Comparison of ENCODE assay signal across 10 cellular contexts in genomic region chr22:24695958-24696511, GRCh38.
DNase-seq lines count a peak whose midpoint lies in the region; TF ChIP-seq lines count a peak whose summit lies in the region.
"Had no signal": no experiment of that assay in that cellular context is flagged by ENCODE, and none has a peak within 500 bp of the region (broad histone marks: within the 10 kb centered on the region; RNA-seq: fewer than 3 reads in every experiment).

No MANE protein-coding gene starts in this region.

- CTCF ChIA-PET in HEK293T (lab: Yijun Ruan, JAX): interaction anchor here (0.7 kb wide), 1 partner anchor 24 kb away, joined by 3 read pairs; no protein-coding TSS in a partner anchor

- no peaks in the 10 kb centered on the region for H3K36me3 Mint-ChIP-seq in nephron (ENCODE audit: low read depth)

- H3K4me3 ChIP-seq in fibroblast of pulmonary artery (replicated peaks; ENCODE audit: low read depth, low read length): no peak overlapping the region

- peak overlapping the region; percentile 66 to 82 (median 74) for H3K27ac Mint-ChIP-seq in nephron

- peaks cover 47% of the 10 kb centered on the region for H3K4me1 Mint-ChIP-seq in nephron

- DNase-seq in ELR (ENCODE audit: low read depth) (peak; percentile 38), NCI-H2196 treated with DMSO at 0.1 percent for 48 hours (lab: John Stamatoyannopoulos, UW; ENCODE audit: unreplicated experiment) (peak; percentile 36), fibroblast of pulmonary artery (ENCODE audit: low read depth) (peak; percentile 50), HEK293T (ENCODE audit: extremely low spot score) (no peak), GM19240 (ENCODE audit: insufficient read length, low spot score) (no peak), A172 (ENCODE audit: low spot score) (no peak)
- DNase-seq in activated CD4-positive, alpha-beta T cell treated with anti-CD3 and anti-CD28 coated beads for 4 hours: no peak
- DNase-seq: stimulated activated naive CD4-positive, alpha-beta T cell treated with Interleukin-2 at 50 U/mL for 16 hours; T1000 had no signal

- peaks cover 4% of the 10 kb centered on the region for H3K27me3 Mint-ChIP-seq in nephron (ENCODE audit: low read depth)

- H3K9me3 Mint-ChIP-seq in nephron: no peaks in the 10 kb centered on the region

- H3K4me3 Mint-ChIP-seq in nephron: peak overlapping the region in 1 of 3 experiments; percentile 20

- no peak for TF ChIP-seq CTCF in fibroblast of pulmonary artery (IDR thresholded peaks at IDR 0.05; ENCODE audit: low read length, missing control alignments)
- no peak for TF ChIP-seq CTCF in nephron (IDR thresholded peaks at IDR 0.05; ENCODE audit: unreplicated experiment in 3 of 3)

- POLR2A ChIA-PET in HEK293T (lab: Yijun Ruan, JAX): no interaction called here

TF ChIP-seq in HEK293T, 16 proteins besides CTCF, POLR2A, EP300 and RAD21:
- TF ChIP-seq SUZ12 (IDR thresholded peaks at IDR 0.05) (no peak), NFRKB (IDR thresholded peaks at IDR 0.05) (no peak), BHLHE40 (IDR thresholded peaks at IDR 0.05; ENCODE audit: borderline replicate concordance) (no peak), FOXK2 (IDR thresholded peaks at IDR 0.05) (no peak), CTBP1 (IDR thresholded peaks at IDR 0.05; ENCODE audit: borderline replicate concordance) (no peak), ELF4 (IDR thresholded peaks at IDR 0.05) (no peak), ZNF384 (IDR thresholded peaks at IDR 0.05) (no peak), FOXA1 (IDR thresholded peaks at IDR 0.05) (no peak), SP1 (IDR thresholded peaks at IDR 0.05) (no peak), TARDBP (IDR thresholded peaks at IDR 0.05) (no peak), ARNT (IDR thresholded peaks at IDR 0.05) (no peak), FOXM1 (IDR thresholded peaks at IDR 0.05; ENCODE audit: borderline replicate concordance) (no peak), LEF1 (IDR thresholded peaks at IDR 0.05; ENCODE audit: borderline replicate concordance) (no peak), HDGF (IDR thresholded peaks at IDR 0.05; ENCODE audit: borderline replicate concordance) (no peak), L3MBTL2 (conservative IDR thresholded peaks at IDR 0.05) (no peak)
- TF ChIP-seq, protein P1, sequence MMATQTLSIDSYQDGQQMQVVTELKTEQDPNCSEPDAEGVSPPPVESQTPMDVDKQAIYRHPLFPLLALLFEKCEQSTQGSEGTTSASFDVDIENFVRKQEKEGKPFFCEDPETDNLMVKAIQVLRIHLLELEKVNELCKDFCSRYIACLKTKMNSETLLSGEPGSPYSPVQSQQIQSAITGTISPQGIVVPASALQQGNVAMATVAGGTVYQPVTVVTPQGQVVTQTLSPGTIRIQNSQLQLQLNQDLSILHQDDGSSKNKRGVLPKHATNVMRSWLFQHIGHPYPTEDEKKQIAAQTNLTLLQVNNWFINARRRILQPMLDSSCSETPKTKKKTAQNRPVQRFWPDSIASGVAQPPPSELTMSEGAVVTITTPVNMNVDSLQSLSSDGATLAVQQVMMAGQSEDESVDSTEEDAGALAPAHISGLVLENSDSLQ (IDR thresholded peaks at IDR 0.05): no peak

Comparison
In these comparisons a context has a peak if more than half of its experiments do, and no peak if none do; other contexts are left out.
1. DNase-seq: peak in ELR (single experiment), NCI-H2196 treated with DMSO at 0.1 percent for 48 hours (single experiment) and fibroblast of pulmonary artery (single experiment); none in HEK293T (single experiment), GM19240 (single experiment), A172 (single experiment) and activated CD4-positive, alpha-beta T cell treated with anti-CD3 and anti-CD28 coated beads for 4 hours (0 of 2).